ENCODE assay signal across 1 cellular context in genomic region chr3:40465456-40465855, GRCh38.
TF ChIP-seq lines count a peak whose summit lies in the region.

No MANE protein-coding gene starts in this region.

TF ChIP-seq in WTC11, 78 proteins besides CTCF, POLR2A, EP300 and RAD21:
- TF ChIP-seq ERG (CRISPR knock-in tag; IDR thresholded peaks at IDR 0.05) (0 out of 2 replicates have a peak, but pooled peaks have one; percentile 4), SMAD4 (CRISPR knock-in tag; IDR thresholded peaks at IDR 0.05) (no peak)
TF ChIP-seq in WTC11: peak in this region for 1.
